In genomic region chr3:129026728-129027543, GRCh38 we compare ENCODE assay signal across 8 cellular contexts. TPM values are rescaled to one million over a fixed set of nuclear protein-coding genes. Genes with fewer than 3 reads are reported as not detected.
A peak's percentile ranks its signal among the peaks of the same experiment; 100 is the strongest.
DNase-seq lines count a peak whose midpoint lies in the region; ATAC-seq, FAIRE-seq and TF ChIP-seq lines count a peak whose summit lies in the region.

No MANE protein-coding gene starts in this region.

- FAIRE-seq in HTR-8/SVneo (lab: Jason Lieb, UNC): peak; percentile 64

- peak overlapping the region; percentile 58 for H3K9ac ChIP-seq in NT2/D1 (ENCODE audit: insufficient read length, low read depth)
- peak overlapping the region; percentile 56 for H3K9ac ChIP-seq in mucosa of stomach (ENCODE audit: low read length)

- peak overlapping the region; percentile 27 to 52 for H3K27ac ChIP-seq in esophagus (ENCODE audit: low read depth in 2 of 2, low read length in 1 of 2)

- intact Hi-C loops in Calu3 (cut with micrococcal nuclease; ENCODE audit: unreplicated experiment): loop anchor here (10.0 kb wide), 1 partner anchor 68 kb away; no protein-coding TSS in a partner anchor

- H3K4me3 ChIP-seq in NT2/D1 (ENCODE audit: insufficient read length, low read depth): peak overlapping the region; percentile 35
- peak overlapping the region; percentile 30 to 35 for H3K4me3 ChIP-seq in esophagus (ENCODE audit: low read depth in 1 of 2, low read length in 2 of 2)
- H3K4me3 ChIP-seq in mucosa of stomach (ENCODE audit: low read length): peak overlapping the region; percentile 31

- H3K4me1 ChIP-seq in NT2/D1 (ENCODE audit: insufficient read depth, insufficient read length): peaks cover 3% of the 10 kb centered on the region
- peaks cover 5 to 6% of the 10 kb centered on the region in 2 donors for H3K4me1 ChIP-seq in esophagus (ENCODE audit: control insufficient read depth in 2 of 2, insufficient read depth in 2 of 2, low read length in 1 of 2)
- H3K4me1 ChIP-seq in mucosa of stomach (ENCODE audit: control insufficient read depth, insufficient read depth, low read length): peaks cover 22% of the 10 kb centered on the region

- peaks cover 8% of the 10 kb centered on the region for H3K4me1 Mint-ChIP-seq in Calu3 (ENCODE audit: low read depth, unreplicated experiment)

- H3K9me3 ChIP-seq in NT2/D1 (ENCODE audit: insufficient read depth, low read length): peaks cover 4% of the 10 kb centered on the region; the same call in 1 of the 2 replicates
- H3K9me3 ChIP-seq in esophagus (ENCODE audit: control insufficient read depth in 2 of 2, insufficient read depth in 1 of 2, low read depth in 1 of 2, low read length in 1 of 2): no peaks in the 10 kb centered on the region
- no peaks in the 10 kb centered on the region for H3K9me3 ChIP-seq in mucosa of stomach (ENCODE audit: control insufficient read depth, low read length)

- peak; percentile 98 for ATAC-seq in GM21367 (IDR thresholded peaks at IDR 0.05; ENCODE audit: unreplicated experiment)

- peaks cover 4% of the 10 kb centered on the region for H3K36me3 Mint-ChIP-seq in Calu3 (ENCODE audit: insufficient read depth, unreplicated experiment)

- H3K27ac Mint-ChIP-seq in Calu3 (ENCODE audit: unreplicated experiment): peak overlapping the region; percentile 17

- peak; percentile 86 for TF ChIP-seq CTCF in Calu3 (IDR thresholded peaks at IDR 0.05; ENCODE audit: unreplicated experiment)

- peak; percentile 96 for DNase-seq in Calu3
- DNase-seq in HTR-8/SVneo (ENCODE audit: insufficient read length, low spot score): peak; percentile 98
- DNase-seq in NT2/D1 (ENCODE audit: low read depth, low spot score): peak; percentile 89
- DNase-seq in activated T-cell treated with anti-CD3 and anti-CD28 coated beads for 24 hours (ENCODE audit: low read depth): peak; percentile 85
- DNase-seq in stimulated activated CD8-positive, alpha-beta memory T cell treated with anti-CD3 and anti-CD28 coated beads, Interleukin-4, amount 100 ng/mL, for 48 hours: peak; percentile 91

- BruUV-seq in Calu3 (replicated peaks; lab: Mats Ljungman, UMichigan): TSS peak; percentile 45

- H3K27me3 ChIP-seq in NT2/D1 (ENCODE audit: insufficient read depth, insufficient read length) (no peaks in the 10 kb centered on the region), esophagus (ENCODE audit: control insufficient read depth in 1 of 2, insufficient read depth in 2 of 2, low read length in 2 of 2) (no peaks in the 10 kb centered on the region), mucosa of stomach (ENCODE audit: control insufficient read depth, insufficient read depth, low read length) (no peaks in the 10 kb centered on the region)

- peaks cover 51% of the 10 kb centered on the region for H3K27me3 Mint-ChIP-seq in Calu3 (ENCODE audit: unreplicated experiment)

- H3K36me3 ChIP-seq in NT2/D1 (ENCODE audit: insufficient read depth, insufficient read length, low read length) (no peaks in the 10 kb centered on the region), esophagus (ENCODE audit: control insufficient read depth in 2 of 2, insufficient read depth in 2 of 2, low read length in 1 of 2) (no peaks in the 10 kb centered on the region), mucosa of stomach (ENCODE audit: control insufficient read depth, insufficient read depth, low read length) (no peaks in the 10 kb centered on the region)

- H3K9me3 Mint-ChIP-seq in Calu3 (ENCODE audit: low read depth, unreplicated experiment): no peaks in the 10 kb centered on the region

- CTCF ChIA-PET in Calu3 (lab: Charles Lee): interaction anchor here (0.6 to 3.8 kb wide), 8 partner anchors 10 to 198 kb away, joined by 3 to 30 read pairs (median 4); no protein-coding TSS in a partner anchor

- 4 to 5% methylated on average over 52 to 54 of the region's 54 CpGs for WGBS in esophagus, 2 donors

- H3K4me3 Mint-ChIP-seq in Calu3 (ENCODE audit: low read depth, unreplicated experiment): peak overlapping the region; percentile 44

RNA-seq across cellular contexts. Expression of gene EFCC1, which starts 25.8 kb away (rescaled TPM):
- 0.15 TPM in 1 of 2 replicates, not detected in the other for total RNA-seq in Calu3 (2022)
- polyA plus RNA-seq in esophagus: 1 to 10 TPM in 1 of 2 donors, under 1 TPM in 1; 0.96 to 1.0 TPM

RNA-seq across cellular contexts. Expression of gene CFAP92, which starts 33.1 kb away (rescaled TPM):
- 0.92 and 1.3 TPM in 2 replicates for total RNA-seq in Calu3 (2022)
- polyA plus RNA-seq in esophagus: under 1 TPM; 0.59 to 0.66 TPM

RNA-seq across cellular contexts. Expression of gene GP9, which starts 33.6 kb away (rescaled TPM):
- not detected in 2 replicates for total RNA-seq in Calu3 (2022)
- not detected for polyA plus RNA-seq in esophagus

Comparison
In these comparisons a context has a peak if more than half of its experiments do, and no peak if none do; other contexts are left out.
1. Peak in every context shown above with its lines: DNase-seq, ATAC-seq, H3K4me3 ChIP-seq and H3K27ac ChIP-seq.